ENCODE assay signal across 3 cellular contexts in the genomic region with DNA sequence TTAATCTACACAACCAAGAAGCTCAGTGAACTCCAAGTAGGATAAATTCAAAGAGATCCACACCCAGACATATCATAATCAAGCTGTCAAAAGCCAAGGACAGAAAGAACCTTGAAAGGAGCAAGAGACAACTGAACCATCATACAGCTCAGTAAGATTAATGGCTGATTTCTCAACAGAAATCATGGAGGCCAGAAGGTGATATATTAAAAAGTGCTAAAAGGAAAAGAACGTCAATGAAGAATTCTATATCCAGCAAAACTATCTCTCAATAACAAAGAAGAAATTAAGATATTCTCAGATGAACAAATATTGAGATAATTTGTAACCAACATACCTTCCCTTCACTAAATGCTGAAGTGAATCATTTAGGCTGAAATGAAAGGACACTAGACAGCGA.
TF ChIP-seq lines count a peak whose summit lies in the region.

No MANE protein-coding gene starts in this region.

TF ChIP-seq in HepG2, 621 proteins besides CTCF, POLR2A, EP300 and RAD21:
- TF ChIP-seq SSRP1 (CRISPR knock-in tag; IDR thresholded peaks at IDR 0.05) (no peak), ZFP1 (CRISPR knock-in tag; IDR thresholded peaks at IDR 0.05) (peak; percentile 93; the same call in 1 of the 2 replicates)
TF ChIP-seq in HepG2: peak in this region for 1.

TF ChIP-seq in HEK293, 187 proteins besides CTCF, POLR2A, EP300 and RAD21:
- TF ChIP-seq SETDB1 (IDR thresholded peaks at IDR 0.05; ENCODE audit: insufficient read length, low read length) (peak; percentile 30), ZNF654 (tag by site-specific recombination; IDR thresholded peaks at IDR 0.05; ENCODE audit: low read depth) (no peak)

TF ChIP-seq in K562, 482 proteins besides CTCF, POLR2A, EP300 and RAD21:
- TF ChIP-seq MEIS2 (IDR thresholded peaks at IDR 0.05; ENCODE audit: partially characterized antibody) (no peak), ZFP1 (CRISPR knock-in tag; IDR thresholded peaks at IDR 0.05) (peak; percentile 38; the same call in 1 of the 2 replicates)
TF ChIP-seq in K562: peak in this region for 1.
